ENCODE assay signal across 19 cellular contexts in genomic region chr7:40463449-40463848, GRCh38.
DNase-seq lines count a peak whose midpoint lies in the region; ATAC-seq and TF ChIP-seq lines count a peak whose summit lies in the region.
"Had no signal": no experiment of that assay in that cellular context is flagged by ENCODE, and none has a peak within 500 bp of the region (broad histone marks: within the 10 kb centered on the region; RNA-seq: fewer than 3 reads in every experiment).

No MANE protein-coding gene starts in this region.

- no peak overlapping the region for H2BK5ac ChIP-seq in mesenchymal stem cell (ENCODE audit: low read depth, low read length, poor library complexity, severe bottlenecking)

- no peak for DNase-seq in SK-N-SH
- DNase-seq in mesenchymal stem cell = no peak
- DNase-seq in AML-193 (lab: John Stamatoyannopoulos, UW) = no peak
- no peak for DNase-seq in CD1c-positive myeloid dendritic cell (ENCODE audit: extremely low spot score)
- DNase-seq in LoVo (ENCODE audit: low spot score) = no peak
- DNase-seq in GDM1 (lab: John Stamatoyannopoulos, UW) = no peak
- DNase-seq: CD8-positive, alpha-beta T cell; DMS79; H7; Karpas-422; NCI-H1105 treated with DMSO at 0.1 percent for 48 hours; NCI-H1930; NCI-H2171; NCI-H446; RPMI8226 had no signal

- no peak for ATAC-seq in SK-N-SH treated with all-trans-retinoic acid at 6 μM for 48 hours
- ATAC-seq: CD8-positive, alpha-beta T cell had no signal

- no peak overlapping the region for H3K14ac ChIP-seq in mesenchymal stem cell (ENCODE audit: low read length in 2 of 2)

- no peak overlapping the region for H2BK15ac ChIP-seq in mesenchymal stem cell (ENCODE audit: low read depth, poor library complexity, severe bottlenecking)

- no peaks in the 10 kb centered on the region for H3K36me3 ChIP-seq in SK-N-SH (replicated peaks in 1 of 2; ENCODE audit: control insufficient read depth in 1 of 2, insufficient read depth in 2 of 2, low read length in 1 of 2)
- no peaks in the 10 kb centered on the region for H3K36me3 ChIP-seq in mesenchymal stem cell (ENCODE audit: control insufficient read depth in 1 of 2, insufficient read depth in 2 of 2, low read depth in 1 of 2, low read length in 2 of 2)
- H3K36me3 ChIP-seq in rectal smooth muscle tissue (ENCODE audit: control insufficient read depth, insufficient read depth, low read length) = no peaks in the 10 kb centered on the region
- H3K36me3 ChIP-seq: SJSA1 had no signal

- H3K23ac ChIP-seq in mesenchymal stem cell (ENCODE audit: low read length in 2 of 2) = no peak overlapping the region

- H3K9me3 ChIP-seq in SK-N-SH = no peaks in the 10 kb centered on the region
- no peaks in the 10 kb centered on the region for H3K9me3 ChIP-seq in mesenchymal stem cell (ENCODE audit: control insufficient read depth, low read length)
- H3K9me3 ChIP-seq: SJSA1 had no signal

- H3K79me2 ChIP-seq in SK-N-SH (ENCODE audit: insufficient read depth) = peaks cover 39% of the 10 kb centered on the region

- no peak overlapping the region for H4K91ac ChIP-seq in mesenchymal stem cell (ENCODE audit: low read length)

- no peaks in the 10 kb centered on the region for H4K20me1 ChIP-seq in SK-N-SH (ENCODE audit: insufficient read depth)

- H3K4me2 ChIP-seq in SK-N-SH (no peak overlapping the region), mesenchymal stem cell (ENCODE audit: low read length, poor library complexity, severe bottlenecking) (no peak overlapping the region)

- H3K4me3 ChIP-seq in SK-N-SH (ENCODE audit: low read depth in 2 of 2, low read length in 1 of 2) (no peak overlapping the region), mesenchymal stem cell (ENCODE audit: insufficient read depth in 1 of 2, low read depth in 1 of 2, low read length in 2 of 2) (no peak overlapping the region), rectal smooth muscle tissue (ENCODE audit: low read length) (no peak overlapping the region)
- H3K4me3 ChIP-seq: SJSA1 had no signal

- POLR2A ChIA-PET in SK-N-SH (lab: Yijun Ruan, JAX) = no interaction called here

- no peak overlapping the region for H3K27ac ChIP-seq in SK-N-SH (ENCODE audit: low read depth in 2 of 2, low read length in 1 of 2)
- no peak overlapping the region for H3K27ac ChIP-seq in mesenchymal stem cell (ENCODE audit: low read length, poor library complexity, severe bottlenecking)
- peak overlapping the region; percentile 16 for H3K27ac ChIP-seq in rectal smooth muscle tissue (ENCODE audit: low read depth, low read length)
- H3K27ac ChIP-seq: 22Rv1, SJSA1 had no signal

- H3K4ac ChIP-seq in mesenchymal stem cell (ENCODE audit: low read depth in 1 of 2, low read length in 2 of 2) = no peak overlapping the region

- no peak overlapping the region for H2AK5ac ChIP-seq in mesenchymal stem cell (ENCODE audit: low read length, severe bottlenecking)

- H3K9ac ChIP-seq in SK-N-SH (no peak overlapping the region), mesenchymal stem cell (ENCODE audit: low read length) (peak overlapping the region; percentile 43), rectal smooth muscle tissue (ENCODE audit: low read length) (no peak overlapping the region)

- H2AFZ ChIP-seq in SK-N-SH (ENCODE audit: low read depth) (peak overlapping the region; percentile 7; the same call in 1 of the 2 replicates), mesenchymal stem cell (ENCODE audit: low read depth, low read length) (no peak overlapping the region)

- no peak overlapping the region for H2BK12ac ChIP-seq in mesenchymal stem cell (ENCODE audit: low read length in 2 of 2)

- H2BK120ac ChIP-seq in mesenchymal stem cell (ENCODE audit: low read depth, low read length) = no peak overlapping the region

- no peak for TF ChIP-seq CTCF in SK-N-SH (IDR thresholded peaks at IDR 0.05)

- TF ChIP-seq EP300 in SK-N-SH (IDR thresholded peaks at IDR 0.05; ENCODE audit: borderline replicate concordance in 1 of 2, low read depth in 1 of 2, low read length in 1 of 2) = no peak

- CTCF ChIA-PET in SK-N-SH (lab: Yijun Ruan, JAX) = interaction anchor here (0.6 to 1.0 kb wide), 2 partner anchors 142 to 864 kb away, joined by 3 read pairs; no protein-coding TSS in a partner anchor

- no peak for TF ChIP-seq RAD21 in SK-N-SH (IDR thresholded peaks at IDR 0.05; ENCODE audit: low read length)

- no peaks in the 10 kb centered on the region for H3K79me1 ChIP-seq in mesenchymal stem cell (replicated peaks; ENCODE audit: low read length, poor library complexity, severe bottlenecking)

- H3K18ac ChIP-seq in mesenchymal stem cell (ENCODE audit: low read depth in 1 of 2, low read length in 2 of 2) = no peak overlapping the region

- WGBS in SK-N-SH (ENCODE audit: low lambda C conversion rate) = 93% methylated on average over 4 of the region's 4 CpGs
- 77% methylated on average over 3 of the region's 4 CpGs for WGBS in mesenchymal stem cell

- no peaks in the 10 kb centered on the region for H3K27me3 ChIP-seq in SK-N-SH (ENCODE audit: insufficient read depth)
- no peaks in the 10 kb centered on the region for H3K27me3 ChIP-seq in mesenchymal stem cell (ENCODE audit: control insufficient read depth in 1 of 2, insufficient read depth in 1 of 2, low read length in 2 of 2)
- H3K27me3 ChIP-seq in rectal smooth muscle tissue (ENCODE audit: control insufficient read depth, insufficient read depth, low read length) = no peaks in the 10 kb centered on the region
- H3K27me3 ChIP-seq: SJSA1 had no signal

- H3F3A ChIP-seq in SK-N-SH (replicated peaks; ENCODE audit: insufficient read depth) = peaks cover 18% of the 10 kb centered on the region

- H3K9me2 ChIP-seq in SK-N-SH = no peaks in the 10 kb centered on the region

- peaks cover 3 to 13% of the 10 kb centered on the region in 2 experiments; a peak in 3 of 4 replicates for H3K4me1 ChIP-seq in SK-N-SH (ENCODE audit: control insufficient read depth in 1 of 2, insufficient read depth in 2 of 2, low read depth in 1 of 2, low read length in 1 of 2)
- peaks cover 2% of the 10 kb centered on the region for H3K4me1 ChIP-seq in mesenchymal stem cell (ENCODE audit: control insufficient read depth, insufficient read depth, low read depth, low read length)
- no peaks in the 10 kb centered on the region for H3K4me1 ChIP-seq in rectal smooth muscle tissue (ENCODE audit: control insufficient read depth, insufficient read depth, low read length)

- H4K8ac ChIP-seq in mesenchymal stem cell (ENCODE audit: low read length) = no peak overlapping the region

TF ChIP-seq in SK-N-SH, 30 proteins besides CTCF, POLR2A, EP300 and RAD21 (continues in another document):
- no peak for TF ChIP-seq NFIC (IDR thresholded peaks at IDR 0.05; ENCODE audit: borderline replicate concordance)
- no peak for TF ChIP-seq MXI1 (IDR thresholded peaks at IDR 0.05; ENCODE audit: low read depth, low read length)
- TF ChIP-seq USF1 (IDR thresholded peaks at IDR 0.05; ENCODE audit: borderline replicate concordance, low read depth) = no peak
- no peak for TF ChIP-seq RCOR1 (IDR thresholded peaks at IDR 0.05; ENCODE audit: low read length)
- TF ChIP-seq, protein P1, sequence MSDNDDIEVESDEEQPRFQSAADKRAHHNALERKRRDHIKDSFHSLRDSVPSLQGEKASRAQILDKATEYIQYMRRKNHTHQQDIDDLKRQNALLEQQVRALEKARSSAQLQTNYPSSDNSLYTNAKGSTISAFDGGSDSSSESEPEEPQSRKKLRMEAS (IDR thresholded peaks at IDR 0.05; ENCODE audit: low read depth) = no peak
- TF ChIP-seq FOXM1 (IDR thresholded peaks at IDR 0.05; ENCODE audit: low read depth) = no peak
- no peak for TF ChIP-seq PBX3 (IDR thresholded peaks at IDR 0.05)

TF ChIP-seq in SK-N-SH treated with all-trans-retinoic acid at 6 μM for 48 hours, 23 proteins besides CTCF, POLR2A, EP300 and RAD21 (continues in another document):
- no peak for TF ChIP-seq GLIS3 (CRISPR knock-in tag; IDR thresholded peaks at IDR 0.05)
- TF ChIP-seq ARNTL (CRISPR knock-in tag; IDR thresholded peaks at IDR 0.05; ENCODE audit: borderline replicate concordance, low read depth) = no peak
- TF ChIP-seq RARB (CRISPR knock-in tag; IDR thresholded peaks at IDR 0.05) = no peak
- no peak for TF ChIP-seq CREB5 (CRISPR knock-in tag; IDR thresholded peaks at IDR 0.05; ENCODE audit: low read depth)
- TF ChIP-seq ZFP30 (CRISPR knock-in tag; IDR thresholded peaks at IDR 0.05) = no peak
- no peak for TF ChIP-seq TSHZ2 (CRISPR knock-in tag; IDR thresholded peaks at IDR 0.05)
- no peak for TF ChIP-seq TOX (CRISPR knock-in tag; IDR thresholded peaks at IDR 0.05; ENCODE audit: borderline replicate concordance)
- no peak for TF ChIP-seq CSDC2 (CRISPR knock-in tag; IDR thresholded peaks at IDR 0.05)
